ENCODE assay signal across 11 cellular contexts in the genomic region with DNA sequence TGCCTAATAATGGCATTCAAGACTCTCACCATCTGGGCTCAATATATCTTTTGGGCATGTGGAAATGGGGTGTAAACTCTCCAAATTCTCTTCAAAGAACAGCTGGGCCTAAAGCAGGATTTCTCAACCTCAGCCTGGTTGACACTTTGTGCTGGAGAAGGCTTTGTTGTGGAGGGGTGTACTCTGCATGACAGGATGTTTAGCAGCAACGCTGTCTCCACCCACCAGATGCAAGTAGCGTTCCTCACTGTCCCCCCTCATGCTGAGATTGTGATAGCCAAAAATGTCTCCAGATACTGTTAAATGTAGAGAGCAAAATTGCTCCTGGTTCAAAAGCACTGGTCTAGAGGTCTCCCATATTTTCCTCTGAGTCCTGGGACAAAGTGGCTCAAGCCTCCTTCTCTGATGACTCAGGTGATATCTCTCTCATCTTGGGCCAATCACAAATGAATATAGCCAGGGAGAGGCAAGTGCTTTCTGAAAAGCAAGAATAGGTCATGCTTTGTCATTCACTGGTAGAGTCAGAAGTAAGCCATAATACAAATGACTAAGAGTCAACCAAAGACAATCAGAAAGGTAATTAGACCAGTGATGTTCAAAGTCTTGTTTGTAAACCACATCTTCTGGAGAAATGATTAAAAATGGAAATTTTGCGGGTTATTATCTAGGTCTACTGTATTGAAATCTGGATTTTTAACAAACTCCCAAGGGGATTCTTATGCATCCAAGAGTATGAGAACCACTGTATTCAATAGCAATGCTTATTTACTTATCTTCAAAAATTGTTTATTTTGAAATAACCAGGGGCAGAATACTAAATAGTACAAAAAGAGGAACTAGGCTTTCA.
DNase-seq lines count a peak whose midpoint lies in the region; ATAC-seq and TF ChIP-seq lines count a peak whose summit lies in the region.
"Had no signal": no experiment of that assay in that cellular context is flagged by ENCODE, and none has a peak within 500 bp of the region (broad histone marks: within the 10 kb centered on the region; RNA-seq: fewer than 3 reads in every experiment).

No MANE protein-coding gene starts in this region.

- TF ChIP-seq CTCF in left lung (IDR thresholded peaks at IDR 0.05) (no peak), Calu3 (IDR thresholded peaks at IDR 0.05; ENCODE audit: unreplicated experiment) (no peak)

- no peaks in the 10 kb centered on the region for H3K9me3 ChIP-seq in left lung
- H3K9me3 ChIP-seq: tibial nerve had no signal

- H3K27me3 ChIP-seq in left lung: no peaks in the 10 kb centered on the region
- H3K27me3 ChIP-seq: cardiac muscle cell, tibial nerve had no signal

- no peak overlapping the region for H3K27ac Mint-ChIP-seq in Calu3 (ENCODE audit: unreplicated experiment)

- H3K36me3 Mint-ChIP-seq in Calu3 (ENCODE audit: insufficient read depth, unreplicated experiment): no peaks in the 10 kb centered on the region

- H3K4me1 ChIP-seq in left lung: no peaks in the 10 kb centered on the region
- H3K4me1 ChIP-seq: parathyroid adenoma had no signal

- no peaks in the 10 kb centered on the region for H3K4me1 Mint-ChIP-seq in Calu3 (ENCODE audit: low read depth, unreplicated experiment)

- BruUV-seq in Calu3 (replicated peaks; lab: Mats Ljungman, UMichigan): no TSS peak

- H3K36me3 ChIP-seq in left lung: no peaks in the 10 kb centered on the region
- H3K36me3 ChIP-seq: cardiac muscle cell, tibial nerve had no signal

- DNase-seq in Jurkat, Clone E6-1 (ENCODE audit: low read depth, low spot score): peak; percentile 94
- peak; percentile 26 to 32 for DNase-seq in activated CD4-positive, alpha-beta T cell treated with anti-CD3 and anti-CD28 coated beads for 4 hours
- DNase-seq in central memory CD4-positive, alpha-beta T cell: peak; percentile 73
- DNase-seq in stimulated activated CD8-positive, alpha-beta memory T cell treated with anti-CD3 and anti-CD28 coated beads, Interleukin-4, amount 100 ng/mL, for 1 hour (ENCODE audit: low read depth in 2 of 2, low spot score in 1 of 2): peak; percentile 6 to 14
- DNase-seq in left lung (no peak), Calu3 (no peak), UCSD-AML1 (lab: John Stamatoyannopoulos, UW; ENCODE audit: unreplicated experiment) (no peak)

- no peaks in the 10 kb centered on the region for H3K9me3 Mint-ChIP-seq in Calu3 (ENCODE audit: low read depth, unreplicated experiment)

- ATAC-seq in left lung (no peak), GM21381 (IDR thresholded peaks at IDR 0.05; ENCODE audit: unreplicated experiment) (no peak)

- no peak overlapping the region for H3K27ac ChIP-seq in left lung
- H3K27ac ChIP-seq: cardiac muscle cell, parathyroid adenoma had no signal

- no peaks in the 10 kb centered on the region for H3K27me3 Mint-ChIP-seq in Calu3 (ENCODE audit: unreplicated experiment)

- intact Hi-C loops in left lung (cut with DNase I) (no loop called here), Calu3 (cut with micrococcal nuclease; ENCODE audit: unreplicated experiment) (no loop called here)

- H3K4me3 ChIP-seq in Jurkat, Clone E6-1 (ENCODE audit: low read length): peak overlapping the region; percentile 18; the same call in 1 of the 2 replicates
- H3K4me3 ChIP-seq in left lung: no peak overlapping the region
- H3K4me3 ChIP-seq: cardiac muscle cell, tibial nerve had no signal

- CTCF ChIA-PET in Calu3 (lab: Charles Lee): no interaction called here

- no peak overlapping the region for H3K4me3 Mint-ChIP-seq in Calu3 (ENCODE audit: low read depth, unreplicated experiment)

Comparison
In these comparisons a context has a peak if more than half of its experiments do, and no peak if none do; other contexts are left out.
1. DNase-seq: peak in Jurkat, Clone E6-1 (single experiment), activated CD4-positive, alpha-beta T cell treated with anti-CD3 and anti-CD28 coated beads for 4 hours (2 of 2), central memory CD4-positive, alpha-beta T cell (single experiment) and stimulated activated CD8-positive, alpha-beta memory T cell treated with anti-CD3 and anti-CD28 coated beads, Interleukin-4, amount 100 ng/mL, for 1 hour (2 of 2); none in left lung (0 of 2), Calu3 (single experiment) and UCSD-AML1 (single experiment).